In genomic region chr2:79105259-79105658, GRCh38 we compare ENCODE assay signal across 20 cellular contexts. TPM values are rescaled to one million over a fixed set of nuclear protein-coding genes. Genes with fewer than 3 reads are reported as not detected.
DNase-seq lines count a peak whose midpoint lies in the region; ATAC-seq and TF ChIP-seq lines count a peak whose summit lies in the region.
"Had no signal": no experiment of that assay in that cellular context is flagged by ENCODE, and none has a peak within 500 bp of the region (broad histone marks: within the 10 kb centered on the region; RNA-seq: fewer than 3 reads in every experiment).

No MANE protein-coding gene starts in this region.

- H3K9me3 ChIP-seq in H9 (ENCODE audit: control insufficient read depth, low read depth, low read length) (no peaks in the 10 kb centered on the region), upper lobe of right lung (peaks cover 8% of the 10 kb centered on the region)
- H3K9me3 ChIP-seq: HAP-1 had no signal

- CTCF ChIA-PET in WTC11 (lab: Charles Lee), result interaction anchor here (0.7 to 2.3 kb wide), 3 partner anchors 14 to 64 kb away, joined by 3 to 13 read pairs (median 4); no protein-coding TSS in a partner anchor

- no peak overlapping the region for H3K56ac ChIP-seq in H9 (ENCODE audit: insufficient read length, low read depth, low read length)
- no peak overlapping the region for H3K56ac ChIP-seq in mesendoderm (ENCODE audit: low read length)

- peaks cover 0 to 2% of the 10 kb centered on the region in 2 experiments; a peak in 1 of 4 replicates for H3K4me1 Mint-ChIP-seq in H9
- H3K4me1 Mint-ChIP-seq in WTC11, result no peaks in the 10 kb centered on the region

- H3K4ac ChIP-seq in H9 (ENCODE audit: low read depth, low read length) (no peak overlapping the region), mesendoderm (ENCODE audit: low read depth, low read length) (no peak overlapping the region)

- H2BK12ac ChIP-seq in H9 (ENCODE audit: insufficient read length, low read depth, low read length), result no peak overlapping the region

- H2AK5ac ChIP-seq in H9 (ENCODE audit: insufficient read length, low read length) (no peak overlapping the region), mesendoderm (ENCODE audit: low read length) (no peak overlapping the region)

- H3K4me1 ChIP-seq in H9 (ENCODE audit: insufficient read depth, low read length) (no peaks in the 10 kb centered on the region), mesendoderm (ENCODE audit: control insufficient read depth, low read depth, low read length) (no peaks in the 10 kb centered on the region), upper lobe of right lung (no peaks in the 10 kb centered on the region)
- H3K4me1 ChIP-seq: HAP-1 had no signal

- H2BK5ac ChIP-seq in H9 (ENCODE audit: insufficient read length, low read length) (no peak overlapping the region), mesendoderm (ENCODE audit: low read length) (no peak overlapping the region)

- H3K27ac Mint-ChIP-seq in H9 (no peak overlapping the region), WTC11 (no peak overlapping the region)
- H3K27ac Mint-ChIP-seq: CD8-positive, alpha-beta T cell had no signal

- H3K4me3 Mint-ChIP-seq in H9 (no peak overlapping the region), WTC11 (no peak overlapping the region)
- H3K4me3 Mint-ChIP-seq: CD8-positive, alpha-beta T cell had no signal

- no peak overlapping the region for H3K14ac ChIP-seq in H9 (ENCODE audit: insufficient read depth, low read length)

- no peak overlapping the region for H2BK20ac ChIP-seq in H9 (ENCODE audit: low read depth, low read length, poor library complexity, severe bottlenecking)

- peaks cover 10 to 11% of the 10 kb centered on the region in 2 experiments; a peak in 4 of 5 replicates for H3K9me3 Mint-ChIP-seq in H9
- H3K9me3 Mint-ChIP-seq in WTC11, result peaks cover 16% of the 10 kb centered on the region

- no peak overlapping the region for H3T11ph ChIP-seq in H9 (ENCODE audit: low read length)

- H4K20me1 ChIP-seq in H9 (ENCODE audit: control insufficient read depth, insufficient read depth, insufficient read length), result no peaks in the 10 kb centered on the region
- H4K20me1 ChIP-seq: BLaER1 had no signal

- no peak overlapping the region for H2BK15ac ChIP-seq in H9 (ENCODE audit: low read depth, low read length)
- no peak overlapping the region for H2BK15ac ChIP-seq in mesendoderm (replicated peaks; ENCODE audit: low read depth)

- H2AFZ ChIP-seq in H9 (ENCODE audit: low read length), result no peak overlapping the region

- no peaks in the 10 kb centered on the region for H3K79me2 ChIP-seq in H9 (ENCODE audit: insufficient read depth, low read length)
- no peaks in the 10 kb centered on the region for H3K79me2 ChIP-seq in mesendoderm (ENCODE audit: control insufficient read depth, insufficient read depth, low read length)

- WGBS in H9 (ENCODE audit: extremely low coverage, insufficient read length, low lambda C conversion rate), result no CpG with 5 or more reads among the region's 2 CpGs
- no CpG with 5 or more reads among the region's 2 CpGs for WGBS in mesendoderm (ENCODE audit: extremely low coverage, insufficient coverage, low lambda C conversion rate)

- H4K91ac ChIP-seq in H9 (ENCODE audit: insufficient read length, low read depth, low read length), result no peak overlapping the region

- DNase-seq in H9, result no peak
- no peak for DNase-seq in WTC11 (ENCODE audit: low spot score)
- DNase-seq in mesendoderm, result peak; percentile 16
- DNase-seq in iPS-NIHi11 (ENCODE audit: low spot score), result no peak
- DNase-seq in NCI-H1436 (lab: John Stamatoyannopoulos, UW), result no peak
- no peak for DNase-seq in upper lobe of right lung
- DNase-seq: 8988T; Calu3; CD8-positive, alpha-beta T cell; GDM1; GOT3; IMR-90 had no signal

- H3K9ac ChIP-seq in H9 (ENCODE audit: extremely low read depth, insufficient read length, low read length) (no peak overlapping the region), mesendoderm (ENCODE audit: low read length) (no peak overlapping the region)
- H3K9ac ChIP-seq: BLaER1 had no signal

- H4K5ac ChIP-seq in H9 (ENCODE audit: insufficient read length, low read depth, low read length) (no peak overlapping the region), mesendoderm (ENCODE audit: low read length) (no peak overlapping the region)

- H3K27ac ChIP-seq in C4-2B, result no peak overlapping the region
- no peak overlapping the region for H3K27ac ChIP-seq in H9 (ENCODE audit: insufficient read length, low read depth, low read length)
- no peak overlapping the region for H3K27ac ChIP-seq in mesendoderm (ENCODE audit: low read depth, low read length)
- no peak overlapping the region for H3K27ac ChIP-seq in upper lobe of right lung
- H3K27ac ChIP-seq: BLaER1 had no signal

- H4K8ac ChIP-seq in H9 (replicated peaks; ENCODE audit: insufficient read length, low read depth, low read length) (no peak overlapping the region), mesendoderm (ENCODE audit: low read depth, low read length) (no peak overlapping the region)

- H3K27me3 Mint-ChIP-seq in H9 (ENCODE audit: low read depth) (no peaks in the 10 kb centered on the region; the same call in 1 of the 2 replicates), WTC11 (ENCODE audit: low read depth) (peaks cover 2% of the 10 kb centered on the region; the same call in 1 of the 2 replicates)

- H3K79me1 ChIP-seq in H9 (ENCODE audit: insufficient read depth, low read depth, low read length, poor library complexity, severe bottlenecking), result no peaks in the 10 kb centered on the region
- no peaks in the 10 kb centered on the region for H3K79me1 ChIP-seq in mesendoderm (ENCODE audit: low read length)

- no peak overlapping the region for H3K23ac ChIP-seq in H9 (ENCODE audit: insufficient read length, low read depth, low read length)
- H3K23ac ChIP-seq in mesendoderm (ENCODE audit: low read length), result no peak overlapping the region

- H3K36me3 ChIP-seq in mesendoderm (ENCODE audit: control insufficient read depth, insufficient read depth, low read length) (no peaks in the 10 kb centered on the region), upper lobe of right lung (no peaks in the 10 kb centered on the region)
- H3K36me3 ChIP-seq: BLaER1, HAP-1 had no signal

- ATAC-seq in WTC11, result peak; percentile 63
- ATAC-seq in HG02981 (IDR thresholded peaks at IDR 0.05; ENCODE audit: unreplicated experiment), result no peak
- no peak for ATAC-seq in upper lobe of right lung
- ATAC-seq: CD8-positive, alpha-beta T cell; K562 had no signal

- POLR2A ChIA-PET in WTC11 (lab: Charles Lee), result no interaction called here

- H3K18ac ChIP-seq in H9 (ENCODE audit: insufficient read length, low read depth, low read length) (no peak overlapping the region), mesendoderm (ENCODE audit: low read length) (no peak overlapping the region)

- H3K27me3 ChIP-seq in H9 (ENCODE audit: insufficient read depth, low read length), result no peaks in the 10 kb centered on the region
- H3K27me3 ChIP-seq in mesendoderm (ENCODE audit: insufficient read depth, low read length, poor library complexity), result no peaks in the 10 kb centered on the region
- H3K27me3 ChIP-seq in upper lobe of right lung, result no peaks in the 10 kb centered on the region
- H3K27me3 ChIP-seq: BLaER1 had no signal

- H3K4me3 ChIP-seq in mesendoderm (ENCODE audit: low read length), result no peak overlapping the region
- H3K4me3 ChIP-seq in upper lobe of right lung, result no peak overlapping the region
- H3K4me3 ChIP-seq: BLaER1, HAP-1, K562 had no signal

- no peak overlapping the region for H3K4me2 ChIP-seq in H9 (ENCODE audit: insufficient read depth, insufficient read length, low read length)
- H3K4me2 ChIP-seq in mesendoderm (ENCODE audit: low read length), result no peak overlapping the region
- H3K4me2 ChIP-seq: BLaER1 had no signal

- H2BK120ac ChIP-seq in H9 (ENCODE audit: low read depth, low read length, poor library complexity, severe bottlenecking) (no peak overlapping the region), mesendoderm (ENCODE audit: low read depth, low read length) (no peak overlapping the region)

- H3K36me3 Mint-ChIP-seq in H9 (ENCODE audit: insufficient read depth in 1 of 3, low read depth in 3 of 3), result no peaks in the 10 kb centered on the region; a peak in 1 of 7 replicates
- peaks cover 12% of the 10 kb centered on the region for H3K36me3 Mint-ChIP-seq in WTC11
- H3K36me3 Mint-ChIP-seq: CD8-positive, alpha-beta T cell had no signal

- no peaks in the 10 kb centered on the region for H3K23me2 ChIP-seq in H9 (ENCODE audit: insufficient read length, low read depth, low read length, poor library complexity, severe bottlenecking)

- intact Hi-C loops in upper lobe of right lung (cut with DNase I), result no loop called here

- TF ChIP-seq CTCF in C4-2B (conservative IDR thresholded peaks at IDR 0.05), result 0 out of 2 replicates have a peak, but pooled peaks have one; percentile 17
- TF ChIP-seq CTCF in H9 (conservative IDR thresholded peaks at IDR 0.05), result peak; percentile 43; the same call in 2 of the 3 replicates
- no peak for TF ChIP-seq CTCF in WTC11 (IDR thresholded peaks at IDR 0.05)
- no peak for TF ChIP-seq CTCF in upper lobe of right lung (IDR thresholded peaks at IDR 0.05)

TF ChIP-seq in WTC11, 78 proteins besides CTCF, POLR2A, EP300 and RAD21 (continues in another document):
- no peak for TF ChIP-seq NFATC4 (CRISPR knock-in tag; IDR thresholded peaks at IDR 0.05)
- no peak for TF ChIP-seq NR2C2 (CRISPR knock-in tag; IDR thresholded peaks at IDR 0.05)
- no peak for TF ChIP-seq IRF1 (CRISPR knock-in tag; IDR thresholded peaks at IDR 0.05)

RNA-seq across cellular contexts. Expression of gene REG1A, which starts 15.0 kb away (rescaled TPM):
- total RNA-seq in H9 (2021) (not detected in 2 replicates), WTC11 (2021) (4.8 to 8.2 TPM (median 5.2 TPM) in 3 replicates), upper lobe of right lung (not detected)
- not detected for polyA plus RNA-seq in mesendoderm (2013, experiment 1 of 2)
- not detected for polyA plus RNA-seq in mesendoderm (2013, experiment 2 of 2)
- total RNA-seq: A673; Calu3; CD8-positive, alpha-beta T cell; IMR-90 had no signal
- polyA plus RNA-seq: AG04450, IMR-90, K562 had no signal

RNA-seq across cellular contexts. Expression of gene REG1B, which starts 17.5 kb away (rescaled TPM):
- not detected in 2 replicates for total RNA-seq in H9 (2021)
- 2.1 to 3.8 TPM (median 2.3 TPM) in 3 replicates for total RNA-seq in WTC11 (2021)
- not detected for polyA plus RNA-seq in mesendoderm (2013, experiment 1 of 2)
- not detected for polyA plus RNA-seq in mesendoderm (2013, experiment 2 of 2)
- total RNA-seq in upper lobe of right lung, result not detected
- total RNA-seq: A673; Calu3; CD8-positive, alpha-beta T cell; Daoy; IMR-90 had no signal
- polyA plus RNA-seq: AG04450, IMR-90 had no signal

RNA-seq across cellular contexts. Expression of gene REG3A, which starts 54.3 kb away (rescaled TPM):
- not detected in 2 replicates for total RNA-seq in H9 (2021)
- 0.37 TPM in 1 of 3 replicates, not detected in the others for total RNA-seq in WTC11 (2021)
- not detected for polyA plus RNA-seq in mesendoderm (2013, experiment 1 of 2)
- not detected for polyA plus RNA-seq in mesendoderm (2013, experiment 2 of 2)
- total RNA-seq in upper lobe of right lung, result not detected
- total RNA-seq: A673; Calu3; CD8-positive, alpha-beta T cell; Daoy; IMR-90; K562 had no signal
- polyA plus RNA-seq: AG04450, IMR-90, K562 had no signal

Comparison
In these comparisons a context has a peak if more than half of its experiments do, and no peak if none do; other contexts are left out.
1. CTCF ChIP-seq: peak in C4-2B (single experiment) and H9 (single experiment); none in WTC11 (single experiment) and upper lobe of right lung (single experiment).